In the genomic region with DNA sequence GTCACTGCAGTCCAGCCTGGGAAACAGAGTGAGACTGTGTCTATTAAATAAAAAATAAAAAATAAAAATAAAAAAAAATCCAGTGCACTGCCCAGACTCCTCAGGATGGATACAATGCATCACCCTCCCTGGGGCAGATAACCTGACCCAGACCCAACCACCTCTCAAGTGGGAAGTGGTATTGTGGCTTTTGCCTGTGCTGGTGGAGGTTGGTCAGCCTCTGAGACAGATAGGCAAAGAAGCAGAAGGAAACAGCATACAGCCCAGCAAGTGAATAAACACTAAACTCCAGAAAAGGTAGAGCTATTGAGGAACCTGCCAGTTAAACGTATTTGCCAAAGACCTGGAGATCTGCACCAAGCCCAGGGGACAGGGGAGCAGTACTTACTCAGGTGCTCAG, we compare ENCODE assay signal across 27 cellular contexts.
"Had no signal": no experiment of that assay in that cellular context is flagged by ENCODE, and none has a peak within 500 bp of the region (broad histone marks: within the 10 kb centered on the region; RNA-seq: fewer than 3 reads in every experiment).

No MANE protein-coding gene starts in this region.

- H3K4me1 ChIP-seq: ascending aorta, colonic mucosa, esophagus squamous epithelium, gastrocnemius medialis, left ventricle myocardium inferior, uterus had no signal

- H3K27me3 ChIP-seq: ascending aorta, cardiac muscle cell, colonic mucosa, gastrocnemius medialis, hepatocyte, neutrophil, right lobe of liver, uterus had no signal

- H3K36me3 ChIP-seq: ascending aorta, cardiac muscle cell, colonic mucosa, esophagus squamous epithelium, gastrocnemius medialis, left ventricle myocardium inferior, neutrophil, right lobe of liver, thoracic aorta, uterus had no signal

- DNase-seq: activated B cell treated with CpG ODN at 0.5 μM for 24 hours; activated CD4-positive, alpha-beta T cell treated with anti-CD3 and anti-CD28 coated beads for 36 hours; activated CD8-positive, alpha-beta memory T cell treated with anti-CD3 and anti-CD28 coated beads, Interleukin-2, amount 50 U/mL, for 48 hours; activated gamma-delta T cell; activated naive CD4-positive, alpha-beta T cell treated with anti-CD3 and anti-CD28 coated beads, Interleukin-2, amount 10 ng/mL, durations not matched to agents 7 days and 5 days; activated naive CD8-positive, alpha-beta T cell treated with anti-CD3 and anti-CD28 coated beads, Interleukin-2, amount 10 ng/mL, durations not matched to agents 7 days and 5 days; activated T-cell treated with anti-CD3 and anti-CD28 coated beads, Interleukin-2, amount 50 U/mL, for 24 hours; cerebellar nuclear complex; colonic mucosa; effector CD8-positive, alpha-beta T cell; esophagus squamous epithelium; gastrocnemius medialis; glutamatergic neuron; islet precursor cell; left ventricle myocardium inferior; mesendoderm; right lobe of liver; stimulated activated CD4-positive, alpha-beta T cell treated with anti-CD3 and anti-CD28 coated beads, Interleukin-2, amount 100 ng/mL, for 48 hours; T-helper 1 cell; uterus had no signal

- H3K9me3 ChIP-seq: ascending aorta, colonic mucosa, gastrocnemius medialis, left ventricle myocardium inferior, neutrophil, right lobe of liver, thoracic aorta, uterus had no signal

- H3K27ac ChIP-seq: ascending aorta, cardiac muscle cell, colonic mucosa, epithelial cell of prostate, esophagus squamous epithelium, gastrocnemius medialis, hepatocyte, left ventricle myocardium inferior, neutrophil, right lobe of liver, thoracic aorta, uterus had no signal

- H3K79me2 ChIP-seq: hepatocyte had no signal

- H2AFZ ChIP-seq: hepatocyte had no signal

- H3K4me2 ChIP-seq: hepatocyte had no signal

- H3K4me3 ChIP-seq: ascending aorta, cardiac muscle cell, colonic mucosa, esophagus squamous epithelium, gastrocnemius medialis, hepatocyte, left ventricle myocardium inferior, lung, right lobe of liver, thoracic aorta, uterus had no signal
